In genomic region chr9:124492818-124493217, GRCh38 we compare ENCODE assay signal across 34 cellular contexts. TPM values are rescaled to one million over a fixed set of nuclear protein-coding genes. Genes with fewer than 3 reads are reported as not detected.
"Had no signal": no experiment of that assay in that cellular context is flagged by ENCODE, and none has a peak within 500 bp of the region (broad histone marks: within the 10 kb centered on the region; RNA-seq: fewer than 3 reads in every experiment).

No MANE protein-coding gene starts in this region.

- H3K4me1 ChIP-seq: colonic mucosa, esophagus squamous epithelium, gastrocnemius medialis, heart right ventricle, left lung had no signal

- DNase-seq: colonic mucosa; cortex of kidney; effector CD8-positive, alpha-beta T cell; effector memory CD8-positive, alpha-beta T cell; endodermal cell; erythroblast; esophagus squamous epithelium; foreskin fibroblast; foreskin melanocyte; gastrocnemius medialis; glutamatergic neuron; head of caudate nucleus; heart right ventricle; hippocampal formation; left cardiac atrium; left ventricle myocardium superior; mammary epithelial cell; mesendoderm; midbrain; naive thymus-derived CD4-positive, alpha-beta T cell had no signal

- H3K36me3 ChIP-seq: colonic mucosa, esophagus squamous epithelium, gastrocnemius medialis, heart right ventricle, left lung had no signal

- H3K9me3 Mint-ChIP-seq: dendritic cell treated with granulocyte-macrophage colony-stimulating factor and Interleukin-4, amounts not matched to agents 40 ng/mL and 50 ng/mL, for 4 days; effector memory CD8-positive, alpha-beta T cell; endodermal cell; memory B cell; naive thymus-derived CD4-positive, alpha-beta T cell had no signal

- H3K9me3 ChIP-seq: colonic mucosa, esophagus squamous epithelium, gastrocnemius medialis, heart right ventricle, left lung had no signal

- H3K4me1 Mint-ChIP-seq: endodermal cell had no signal

- H3K4me3 Mint-ChIP-seq: dendritic cell treated with granulocyte-macrophage colony-stimulating factor and Interleukin-4, amounts not matched to agents 40 ng/mL and 50 ng/mL, for 4 days; effector memory CD8-positive, alpha-beta T cell; endodermal cell; memory B cell; naive thymus-derived CD4-positive, alpha-beta T cell had no signal

- FAIRE-seq: endometrium, islet of Langerhans had no signal

- H3K27ac ChIP-seq: colonic mucosa, epithelial cell of prostate, esophagus squamous epithelium, gastrocnemius medialis, heart right ventricle, left lung had no signal

- H3K27me3 Mint-ChIP-seq: naive thymus-derived CD4-positive, alpha-beta T cell had no signal

- H3K4me3 ChIP-seq: colonic mucosa, esophagus squamous epithelium, gastrocnemius medialis, heart right ventricle, left lung, lung had no signal

- H3K27me3 ChIP-seq: colonic mucosa had no signal

- H3K36me3 Mint-ChIP-seq: naive thymus-derived CD4-positive, alpha-beta T cell had no signal

- H3K27ac Mint-ChIP-seq: dendritic cell treated with granulocyte-macrophage colony-stimulating factor and Interleukin-4, amounts not matched to agents 40 ng/mL and 50 ng/mL, for 4 days; effector memory CD8-positive, alpha-beta T cell; endodermal cell; memory B cell had no signal

RNA-seq across cellular contexts. Expression of gene NR5A1, which starts 14.4 kb away (rescaled TPM):
- total RNA-seq: dermis microvascular lymphatic vessel endothelial cell, esophagus mucosa, esophagus squamous epithelium, gastrocnemius medialis, glomerular endothelial cell, heart right ventricle, kidney epithelial cell, left cardiac atrium, left ventricle myocardium superior, mammary epithelial cell, mononuclear cell had no signal
- polyA plus RNA-seq: keratinocyte; mammary epithelial cell; naive thymus-derived CD4-positive, alpha-beta T cell had no signal

RNA-seq across cellular contexts. Expression of gene ADGRD2, which starts 42.6 kb away (rescaled TPM):
- total RNA-seq: colonic mucosa; dermis microvascular lymphatic vessel endothelial cell; gastrocnemius medialis; glomerular endothelial cell; kidney epithelial cell; left cardiac atrium; left lung; left ventricle myocardium superior; lung; mucosa of gallbladder; naive thymus-derived CD4-positive, alpha-beta T cell had no signal
- polyA plus RNA-seq: keratinocyte; lung; naive thymus-derived CD4-positive, alpha-beta T cell had no signal
